28 cellular contexts compared by ENCODE assay signal in genomic region chr5:151028717-151029116, GRCh38. TPM values are rescaled to one million over a fixed set of nuclear protein-coding genes. Genes with fewer than 3 reads are reported as not detected.
DNase-seq lines count a peak whose midpoint lies in the region; ATAC-seq and TF ChIP-seq lines count a peak whose summit lies in the region.
"Had no signal": no experiment of that assay in that cellular context is flagged by ENCODE, and none has a peak within 500 bp of the region (broad histone marks: within the 10 kb centered on the region; RNA-seq: fewer than 3 reads in every experiment).

No MANE protein-coding gene starts in this region.

- H3K27me3 Mint-ChIP-seq in T-helper 17 cell (no peaks in the 10 kb centered on the region), endodermal cell (ENCODE audit: insufficient read depth) (no peaks in the 10 kb centered on the region)
- H3K27me3 Mint-ChIP-seq: activated naive CD8-positive, alpha-beta T cell treated with anti-CD3 and anti-CD28 coated beads, Interleukin-2, amount 50 U/mL, for 24 hours had no signal

- TF ChIP-seq EP300 in esophagus muscularis mucosa (IDR thresholded peaks at IDR 0.05) (no peak), tibial nerve (IDR thresholded peaks at IDR 0.05) (peak in 1 of 2 donors; percentile 97)

- H3K4me3 ChIP-seq in esophagus muscularis mucosa (no peak overlapping the region), psoas muscle (no peak overlapping the region), tibial nerve (no peak overlapping the region), endodermal cell (ENCODE audit: low read length) (no peak overlapping the region)
- H3K4me3 ChIP-seq: BLaER1, body of pancreas, heart right ventricle, smooth muscle cell, suprapubic skin had no signal

- DNase-seq in T-helper 17 cell (no peak), esophagus muscularis mucosa (ENCODE audit: extremely low spot score) (no peak), psoas muscle (peak; percentile 70 to 84), tibial nerve (ENCODE audit: low spot score in 2 of 2) (peak; percentile 61 to 84), NCI-H146 treated with DMSO at 0.1 percent for 48 hours (lab: John Stamatoyannopoulos, UW; ENCODE audit: unreplicated experiment) (no peak), endodermal cell (no peak), midbrain (lab: John Stamatoyannopoulos, UW) (no peak)
- DNase-seq: activated CD4-positive, alpha-beta T cell treated with anti-CD3 and anti-CD28 coated beads for 48 hours; activated naive CD8-positive, alpha-beta T cell treated with anti-CD3 and anti-CD28 coated beads, Interleukin-2, amount 50 U/mL, for 24 hours; activated T-cell treated with anti-CD3 and anti-CD28 coated beads, Interleukin-2, amount 50 U/mL, for 4 hours; DMS153; GOT3; heart right ventricle; IMR-90; mesendoderm; NCI-H1092; NCI-H187 treated with DMSO at 0.1 percent for 48 hours; NCI-H524; NK-92 treated with Interleukin-12 subunit alpha and Interleukin-12 subunit beta, amount 100 ng/mL, for 24 hours; PC-3; SHP77; stimulated activated CD4-positive, alpha-beta T cell treated with anti-CD3 and anti-CD28 coated beads, Interleukin-2, amount 100 ng/mL, for 24 hours; T-helper 9 cell had no signal

- H3K4me1 ChIP-seq in esophagus muscularis mucosa: peaks cover 48 to 74% (median 66%) of the 10 kb centered on the region in 4 donors
- peaks cover 68% of the 10 kb centered on the region for H3K4me1 ChIP-seq in psoas muscle
- H3K4me1 ChIP-seq in tibial nerve: peaks cover 0 to 62% (median 34%) of the 10 kb centered on the region in 4 donors
- H3K4me1 ChIP-seq in endodermal cell (ENCODE audit: control insufficient read depth, insufficient read depth, low read length): no peaks in the 10 kb centered on the region
- H3K4me1 ChIP-seq: BLaER1 had no signal

- intact Hi-C loops in esophagus muscularis mucosa (cut with DNase I): no loop called here
- intact Hi-C loops in psoas muscle (cut with DNase I): loop anchor here in 1 of 2 donors (10.0 kb wide), 1 partner anchor 646 kb away; no protein-coding TSS in a partner anchor

- TF ChIP-seq POLR2A in esophagus muscularis mucosa (IDR thresholded peaks at IDR 0.05; ENCODE audit: low read depth) (no peak), tibial nerve (IDR thresholded peaks at IDR 0.05) (no peak)

- no peak overlapping the region for H3K9ac ChIP-seq in endodermal cell (ENCODE audit: extremely low read depth, low read length, poor library complexity, severe bottlenecking)
- H3K9ac ChIP-seq: BLaER1 had no signal

- H3K27ac ChIP-seq in esophagus muscularis mucosa (replicated peaks in 1 of 4): peak overlapping the region in 3 of 4 donors; percentile 55 to 86 (median 70)
- H3K27ac ChIP-seq in psoas muscle: peak overlapping the region; percentile 89
- H3K27ac ChIP-seq in tibial nerve: peak overlapping the region in 2 of 4 donors; percentile 58 to 92
- no peak overlapping the region for H3K27ac ChIP-seq in endodermal cell (ENCODE audit: low read depth, low read length)
- H3K27ac ChIP-seq: BLaER1, body of pancreas, VCaP had no signal

- WGBS in esophagus muscularis mucosa: 90% methylated on average over 6 of the region's 8 CpGs
- WGBS in psoas muscle, 3 donors: 89 to 94% (median 93%) methylated on average over 8 of the region's 8 CpGs
- WGBS in tibial nerve, 2 donors: 91% methylated on average over 8 of the region's 8 CpGs
- WGBS in endodermal cell (ENCODE audit: insufficient coverage in 1 of 2, insufficient read length in 1 of 2), 2 experiments: 95 to 98% methylated on average over 6 to 8 of the region's 8 CpGs

- TF ChIP-seq CTCF in esophagus muscularis mucosa (IDR thresholded peaks at IDR 0.05) (no peak), psoas muscle (IDR thresholded peaks at IDR 0.05) (no peak), tibial nerve (IDR thresholded peaks at IDR 0.05) (peak in 1 of 5 experiments; percentile 9), endodermal cell (conservative IDR thresholded peaks at IDR 0.05) (no peak)

- H3K4me3 Mint-ChIP-seq in T-helper 17 cell (no peak overlapping the region), endodermal cell (no peak overlapping the region)
- H3K4me3 Mint-ChIP-seq: activated naive CD8-positive, alpha-beta T cell treated with anti-CD3 and anti-CD28 coated beads, Interleukin-2, amount 50 U/mL, for 24 hours; activated T-cell treated with anti-CD3 and anti-CD28 coated beads, Interleukin-2, amount 50 U/mL, for 4 hours had no signal

- H3K36me3 ChIP-seq in esophagus muscularis mucosa: peaks cover 37 to 99% (median 89%) of the 10 kb centered on the region in 4 donors
- peaks cover 7 to 78% of the 10 kb centered on the region in 2 donors for H3K36me3 ChIP-seq in psoas muscle (ENCODE audit: insufficient read depth in 1 of 2, low read depth in 1 of 2)
- peaks cover 8 to 100% (median 29%) of the 10 kb centered on the region in 3 donors for H3K36me3 ChIP-seq in tibial nerve
- H3K36me3 ChIP-seq in endodermal cell (ENCODE audit: control insufficient read depth, insufficient read depth, low read length): peaks cover 35% of the 10 kb centered on the region

- H3K27me3 ChIP-seq in esophagus muscularis mucosa (no peaks in the 10 kb centered on the region), psoas muscle (ENCODE audit: insufficient read depth in 3 of 3, low read length in 2 of 3) (no peaks in the 10 kb centered on the region), tibial nerve (no peaks in the 10 kb centered on the region), endodermal cell (ENCODE audit: control insufficient read depth, insufficient read depth, low read length, poor library complexity, severe bottlenecking) (no peaks in the 10 kb centered on the region)
- H3K27me3 ChIP-seq: BLaER1, body of pancreas, heart right ventricle, suprapubic skin had no signal

- H3K9me3 ChIP-seq in T-helper 17 cell (ENCODE audit: control insufficient read depth, low read length, poor library complexity, severe bottlenecking) (no peaks in the 10 kb centered on the region), esophagus muscularis mucosa (no peaks in the 10 kb centered on the region), psoas muscle (no peaks in the 10 kb centered on the region), tibial nerve (no peaks in the 10 kb centered on the region), endodermal cell (ENCODE audit: control insufficient read depth, low read length) (no peaks in the 10 kb centered on the region)
- H3K9me3 ChIP-seq: BLaER1, body of pancreas, heart right ventricle, suprapubic skin had no signal

- H3K36me3 Mint-ChIP-seq in T-helper 17 cell (ENCODE audit: low read depth) (peaks cover 14% of the 10 kb centered on the region), endodermal cell (ENCODE audit: low read depth) (peaks cover 57% of the 10 kb centered on the region)

- ATAC-seq in T-helper 17 cell (no peak), psoas muscle (peak in 2 of 4 donors; percentile 4 to 5)
- ATAC-seq: activated naive CD8-positive, alpha-beta T cell treated with anti-CD3 and anti-CD28 coated beads, Interleukin-2, amount 50 U/mL, for 24 hours; body of pancreas; heart right ventricle; PC-3 had no signal

- no peaks in the 10 kb centered on the region for H3K9me3 Mint-ChIP-seq in endodermal cell
- H3K9me3 Mint-ChIP-seq: activated naive CD8-positive, alpha-beta T cell treated with anti-CD3 and anti-CD28 coated beads, Interleukin-2, amount 50 U/mL, for 24 hours; activated T-cell treated with anti-CD3 and anti-CD28 coated beads, Interleukin-2, amount 50 U/mL, for 4 hours had no signal

- H3K4me1 Mint-ChIP-seq in T-helper 17 cell (peaks cover 11% of the 10 kb centered on the region), endodermal cell (no peaks in the 10 kb centered on the region)
- H3K4me1 Mint-ChIP-seq: activated naive CD8-positive, alpha-beta T cell treated with anti-CD3 and anti-CD28 coated beads, Interleukin-2, amount 50 U/mL, for 24 hours had no signal

- peak overlapping the region; percentile 9 for H3K27ac Mint-ChIP-seq in T-helper 17 cell
- H3K27ac Mint-ChIP-seq in endodermal cell: no peak overlapping the region
- H3K27ac Mint-ChIP-seq: activated naive CD8-positive, alpha-beta T cell treated with anti-CD3 and anti-CD28 coated beads, Interleukin-2, amount 50 U/mL, for 24 hours had no signal

RNA-seq across cellular contexts. Expression of gene GPX3, which starts 8.3 kb away (rescaled TPM):
- under 1 TPM in 1 of 2 donors, not detected in 1; 0.22 TPM for total RNA-seq in T-helper 17 cell
- 1,000 to 10,000 TPM; 1,165 to 3,724 (median 1,939) TPM for total RNA-seq in esophagus muscularis mucosa
- 100 to 1,000 TPM; 447 to 852 (median 690) TPM for total RNA-seq in psoas muscle
- polyA plus RNA-seq in psoas muscle: 100 to 1,000 TPM; 551 to 766 (median 552) TPM
- total RNA-seq in tibial nerve: 1,000 to 10,000 TPM; 3,864 to 9,036 (median 5,113) TPM
- 10 to 100 TPM; 44.9 to 47.1 TPM for total RNA-seq in endodermal cell
- 27.5 TPM for polyA plus RNA-seq in endodermal cell (2013, experiment 1 of 2)
- polyA plus RNA-seq in endodermal cell (2013, experiment 2 of 2): 26.7 TPM
- total RNA-seq: PC-3 had no signal

RNA-seq across cellular contexts. Expression of gene TNIP1, which starts 52.1 kb away (rescaled TPM):
- total RNA-seq in T-helper 17 cell (100 to 1,000 TPM; 227 to 245 TPM), esophagus muscularis mucosa (100 to 1,000 TPM in 3 of 4 donors, 10 to 100 TPM in 1; 91.4 to 136 (median 114) TPM), psoas muscle (100 to 1,000 TPM; 114 to 218 (median 149) TPM), tibial nerve (100 to 1,000 TPM in 1 of 4 donors, 10 to 100 TPM in 3; 91.2 to 108 (median 94.3) TPM), endodermal cell (10 to 100 TPM; 51.3 to 52.2 TPM)
- 100 to 1,000 TPM in 2 of 3 donors, 10 to 100 TPM in 1; 55.5 to 167 (median 106) TPM for polyA plus RNA-seq in psoas muscle
- polyA plus RNA-seq in endodermal cell (2013, experiment 1 of 2): 33.0 TPM
- 31.1 TPM for polyA plus RNA-seq in endodermal cell (2013, experiment 2 of 2)

Comparison
In these comparisons a context has a peak if more than half of its experiments do, and no peak if none do; other contexts are left out.
1. DNase-seq: peak in psoas muscle (2 of 2) and tibial nerve (2 of 2); none in T-helper 17 cell (0 of 3), esophagus muscularis mucosa (single experiment), NCI-H146 treated with DMSO at 0.1 percent for 48 hours (single experiment), endodermal cell (single experiment) and midbrain (single experiment).
2. RNA of gene GPX3, which starts 8.3 kb away (total RNA-seq): 3,864 to 9,036 TPM in tibial nerve, 1,165 to 3,724 TPM in esophagus muscularis mucosa, 447 to 852 TPM in psoas muscle and 44.9 to 47.1 TPM in endodermal cell; 0.22 TPM in T-helper 17 cell; every median in the first group is over 10 times any median in the second.